Comparison of ENCODE assay signal across 8 cellular contexts in the genomic region with DNA sequence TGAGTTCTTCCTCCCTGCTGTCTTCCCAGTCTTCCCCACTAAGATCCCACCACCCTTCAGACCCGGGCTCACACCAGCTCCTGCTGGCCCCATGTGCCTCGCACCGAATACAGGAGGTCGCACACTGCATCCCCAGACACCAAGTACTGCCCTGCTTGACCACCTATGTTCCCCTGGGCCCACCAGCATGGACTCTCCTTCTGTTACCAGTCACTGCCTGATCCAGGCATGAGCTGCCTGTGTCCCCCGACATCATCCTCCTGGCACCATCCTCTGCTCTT.
DNase-seq lines count a peak whose midpoint lies in the region; ATAC-seq and TF ChIP-seq lines count a peak whose summit lies in the region.

No MANE protein-coding gene starts in this region.

- H3K36me3 ChIP-seq in adrenal gland (replicated peaks in 1 of 2) (no peaks in the 10 kb centered on the region), smooth muscle cell (ENCODE audit: low read depth) (no peaks in the 10 kb centered on the region)

- no peaks in the 10 kb centered on the region for H3K79me2 ChIP-seq in smooth muscle cell (ENCODE audit: low read depth)

- H3K4me1 ChIP-seq in adrenal gland (replicated peaks in 1 of 2): peaks cover 24 to 35% of the 10 kb centered on the region in 2 donors
- H3K4me1 ChIP-seq in smooth muscle cell (ENCODE audit: low read depth): peaks cover 26% of the 10 kb centered on the region
- no peaks in the 10 kb centered on the region for H3K4me1 ChIP-seq in foreskin keratinocyte

- H3K9me3 ChIP-seq in adrenal gland (replicated peaks in 1 of 3) (no peaks in the 10 kb centered on the region), smooth muscle cell (replicated peaks; ENCODE audit: low read depth) (no peaks in the 10 kb centered on the region)

- H3K4me2 ChIP-seq in smooth muscle cell: peak overlapping the region; percentile 59

- no peak overlapping the region for H2AFZ ChIP-seq in smooth muscle cell (ENCODE audit: low read depth)

- peaks cover 21% of the 10 kb centered on the region for H3F3A ChIP-seq in smooth muscle cell (ENCODE audit: low read depth)

- no peaks in the 10 kb centered on the region for H4K20me1 ChIP-seq in smooth muscle cell (ENCODE audit: low read depth)

- H3K4me3 ChIP-seq in adrenal gland (no peak overlapping the region), smooth muscle cell (no peak overlapping the region)

- H3K27me3 ChIP-seq in adrenal gland: no peaks in the 10 kb centered on the region
- no peaks in the 10 kb centered on the region for H3K27me3 ChIP-seq in smooth muscle cell (ENCODE audit: low read depth)
- no peaks in the 10 kb centered on the region for H3K27me3 ChIP-seq in foreskin keratinocyte

- WGBS in adrenal gland, 4 donors: 68 to 78% (median 75%) methylated on average over 5 of the region's 5 CpGs
- 92% methylated on average over 5 of the region's 5 CpGs for WGBS in smooth muscle cell (ENCODE audit: low lambda C conversion rate)

- intact Hi-C loops in adrenal gland (cut with DNase I): loop anchor here in 1 of 2 donors (5.0 kb wide), 1 partner anchor 400 kb away; no protein-coding TSS in a partner anchor

- H3K27ac ChIP-seq in adrenal gland: peak overlapping the region; percentile 81 to 98 (median 86)
- H3K27ac ChIP-seq in smooth muscle cell (ENCODE audit: low read depth): peak overlapping the region; percentile 95
- no peak overlapping the region for H3K27ac ChIP-seq in foreskin keratinocyte

- peak; percentile 6 for ATAC-seq in GM19043 (IDR thresholded peaks at IDR 0.05; ENCODE audit: low read depth, unreplicated experiment)
- peak; percentile 6 for ATAC-seq in HG02973 (IDR thresholded peaks at IDR 0.05; ENCODE audit: unreplicated experiment)
- ATAC-seq in foreskin keratinocyte: no peak

- no peak for TF ChIP-seq POLR2A in adrenal gland (IDR thresholded peaks at IDR 0.05)

- TF ChIP-seq CTCF in adrenal gland (IDR thresholded peaks at IDR 0.05): no peak
- TF ChIP-seq CTCF in smooth muscle cell (IDR thresholded peaks at IDR 0.05; ENCODE audit: borderline replicate concordance, insufficient read depth, poor library complexity, severe bottlenecking): no peak
- TF ChIP-seq CTCF in foreskin keratinocyte (conservative IDR thresholded peaks at IDR 0.05): no peak

- peak overlapping the region; percentile 86 for H3K9ac ChIP-seq in smooth muscle cell (ENCODE audit: low read depth)

- DNase-seq in adrenal gland: peak in 1 of 7 donors; percentile 8
- no peak for DNase-seq in smooth muscle cell (lab: John Stamatoyannopoulos, UW; ENCODE audit: unreplicated experiment)
- DNase-seq in GOT3 (lab: John Stamatoyannopoulos, UW): no peak
- DNase-seq in foreskin keratinocyte: no peak
- DNase-seq in NCI-H1436 (lab: John Stamatoyannopoulos, UW): no peak
- no peak for DNase-seq in Kasumi-1 (lab: John Stamatoyannopoulos, UW)
